Comparison of ENCODE assay signal across 34 cellular contexts in the genomic region with DNA sequence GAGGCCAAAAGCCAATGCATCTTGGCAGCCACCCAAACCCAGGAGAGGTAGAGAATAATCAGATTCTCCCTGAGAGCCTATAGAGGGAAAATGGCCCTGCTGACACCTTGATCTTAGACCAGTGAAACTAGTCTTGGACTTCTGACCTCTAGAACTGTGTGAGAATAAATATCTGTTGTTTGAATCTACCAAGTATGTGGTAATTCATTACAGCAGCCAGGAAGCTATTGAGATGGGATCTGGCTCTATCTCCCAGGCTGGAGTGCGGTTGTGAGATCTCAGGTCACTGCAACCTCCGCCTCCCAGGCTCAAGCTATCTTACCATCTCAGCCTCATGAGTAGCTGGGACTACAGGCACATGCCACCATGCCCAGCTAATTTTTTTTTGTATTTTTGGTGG.
"Had no signal": no experiment of that assay in that cellular context is flagged by ENCODE, and none has a peak within 500 bp of the region (broad histone marks: within the 10 kb centered on the region; RNA-seq: fewer than 3 reads in every experiment).

No MANE protein-coding gene starts in this region.

- H3K36me3 ChIP-seq: MG63 had no signal

- H3K9ac ChIP-seq: KMS-11 had no signal

- DNase-seq: Karpas-422, Kasumi-1, MG63, MM.1S, MV-4-11, NCI-H1048, NCI-H1092, NCI-H1092 treated with DMSO at 0.1 percent for 48 hours, NCI-H1105, NCI-H1105 treated with DMSO at 0.1 percent for 48 hours, NCI-H1417, NCI-H1417 treated with DMSO at 0.1 percent for 48 hours, NCI-H1436, NCI-H1436 treated with DMSO at 0.1 percent for 48 hours, NCI-H146, NCI-H1694, NCI-H1694 treated with DMSO at 0.1 percent for 48 hours, NCI-H187, NCI-H187 treated with DMSO at 0.1 percent for 48 hours, NCI-H1930, NCI-H2029, NCI-H2029 treated with DMSO at 0.1 percent for 48 hours, NCI-H2081, NCI-H2081 treated with DMSO at 0.1 percent for 48 hours, NCI-H2107, NCI-H2171, NCI-H2171 treated with DMSO at 0.1 percent for 48 hours, NCI-H2227 treated with DMSO at 0.1 percent for 48 hours, NCI-H226, NCI-H345, NCI-H446, NCI-H446 treated with DMSO at 0.1 percent for 48 hours, NCI-H510A had no signal

- H3K4me3 ChIP-seq: MG63 had no signal

- H3K27ac ChIP-seq: KMS-11 had no signal

- H3K9me3 ChIP-seq: MG63 had no signal

- H3K27me3 ChIP-seq: MG63 had no signal

- H3K4me2 ChIP-seq: KMS-11 had no signal
